Comparison of ENCODE assay signal across 1 cellular context in the genomic region with DNA sequence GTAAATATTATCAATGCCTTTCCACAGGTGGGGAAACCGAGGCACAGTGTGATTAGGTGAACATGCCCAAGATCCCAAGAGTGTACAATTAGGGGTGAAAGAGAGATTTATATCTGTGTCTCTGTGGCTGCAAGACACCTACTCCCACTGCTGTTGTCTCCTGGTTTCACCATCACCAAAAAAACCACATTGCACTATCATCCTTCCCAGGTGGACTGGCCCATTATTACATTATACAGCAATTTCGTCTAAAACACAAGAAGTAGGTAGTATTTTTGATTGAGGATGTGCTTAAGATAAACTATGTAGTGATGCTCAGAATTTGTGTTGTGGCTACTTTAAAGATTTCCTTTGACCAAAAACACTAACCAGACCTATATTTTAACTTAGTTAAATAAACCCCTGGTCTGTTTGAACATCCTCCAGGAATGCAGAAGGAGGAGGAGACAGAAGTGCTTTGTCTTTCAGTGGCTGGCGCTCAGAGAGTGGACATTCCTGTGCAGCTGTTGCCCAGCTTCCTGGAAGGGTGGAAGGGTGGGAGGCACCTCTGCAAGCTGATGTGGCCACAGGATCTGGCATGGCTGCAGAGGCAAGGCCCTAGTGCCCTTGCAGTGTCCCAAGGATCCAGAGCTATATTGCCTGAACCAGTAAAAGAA.
TF ChIP-seq lines count a peak whose summit lies in the region.

No MANE protein-coding gene starts in this region.

TF ChIP-seq in SK-N-SH treated with all-trans-retinoic acid at 6 μM for 48 hours, 23 proteins besides CTCF, POLR2A, EP300 and RAD21 (continued from another document):
- TF ChIP-seq PATZ1 (CRISPR knock-in tag; IDR thresholded peaks at IDR 0.05; ENCODE audit: borderline replicate concordance) (no peak), ZFP30 (CRISPR knock-in tag; IDR thresholded peaks at IDR 0.05) (no peak), TCF4 (CRISPR knock-in tag; IDR thresholded peaks at IDR 0.05; ENCODE audit: borderline replicate concordance) (no peak), ZNF70 (CRISPR knock-in tag; IDR thresholded peaks at IDR 0.05) (no peak), POU6F1 (CRISPR knock-in tag; IDR thresholded peaks at IDR 0.05; ENCODE audit: borderline replicate concordance, low read depth) (no peak), ESRRG (CRISPR knock-in tag; IDR thresholded peaks at IDR 0.05) (no peak), TOX (CRISPR knock-in tag; IDR thresholded peaks at IDR 0.05; ENCODE audit: borderline replicate concordance) (no peak), GLIS3 (CRISPR knock-in tag; IDR thresholded peaks at IDR 0.05) (no peak), ZC3H10 (CRISPR knock-in tag; IDR thresholded peaks at IDR 0.05) (no peak), ZNF565 (CRISPR knock-in tag; conservative IDR thresholded peaks at IDR 0.05; ENCODE audit: low read depth) (no peak), CSDC2 (CRISPR knock-in tag; IDR thresholded peaks at IDR 0.05) (no peak), OSR1 (CRISPR knock-in tag; IDR thresholded peaks at IDR 0.05) (no peak), SNAI2 (CRISPR knock-in tag; IDR thresholded peaks at IDR 0.05) (no peak), PPARA (CRISPR knock-in tag; IDR thresholded peaks at IDR 0.05; ENCODE audit: borderline replicate concordance) (no peak), BACH2 (CRISPR knock-in tag; IDR thresholded peaks at IDR 0.05; ENCODE audit: borderline replicate concordance) (no peak), ISL1 (CRISPR knock-in tag; IDR thresholded peaks at IDR 0.05) (no peak), ZFP3 (CRISPR knock-in tag; IDR thresholded peaks at IDR 0.05) (no peak)
